Comparison of ENCODE assay signal across 24 cellular contexts in genomic region chr5:56706504-56706903, GRCh38.
DNase-seq lines count a peak whose midpoint lies in the region; ATAC-seq and TF ChIP-seq lines count a peak whose summit lies in the region.
"Had no signal": no experiment of that assay in that cellular context is flagged by ENCODE, and none has a peak within 500 bp of the region (broad histone marks: within the 10 kb centered on the region; RNA-seq: fewer than 3 reads in every experiment).

No MANE protein-coding gene starts in this region.

- H3K27me3 ChIP-seq in OCI-LY3 (ENCODE audit: low read depth, low read length) (no peaks in the 10 kb centered on the region), A673 (replicated peaks; ENCODE audit: insufficient read depth, low read depth, low read length, poor library complexity) (peaks cover 32% of the 10 kb centered on the region)
- H3K27me3 ChIP-seq: BE2C, BLaER1 had no signal

- intact Hi-C loops in activated B cell treated with CpG ODN at 0.5 μM for 24 hours (cut with micrococcal nuclease) (loop anchor here (2.0 to 5.0 kb wide), 2 partner anchors 14 to 34 kb away; no protein-coding TSS in a partner anchor), A673 (cut with micrococcal nuclease; ENCODE audit: unreplicated experiment) (no loop called here), MCF 10A (cut with micrococcal nuclease) (no loop called here)

- H3K4me1 Mint-ChIP-seq in activated B cell treated with CpG ODN at 0.5 μM for 24 hours (peaks cover 50% of the 10 kb centered on the region), memory B cell (peaks cover 38% of the 10 kb centered on the region), MCF 10A (ENCODE audit: insufficient read depth, unreplicated experiment) (no peaks in the 10 kb centered on the region)

- no peaks in the 10 kb centered on the region for H3K9me3 ChIP-seq in OCI-LY3 (ENCODE audit: insufficient read depth, low read length)
- H3K9me3 ChIP-seq in A673 (ENCODE audit: low read depth, low read length, poor library complexity, severe bottlenecking), result no peaks in the 10 kb centered on the region

- peaks cover 2% of the 10 kb centered on the region for H3K9me3 Mint-ChIP-seq in activated B cell treated with CpG ODN at 0.5 μM for 24 hours
- peaks cover 6% of the 10 kb centered on the region for H3K9me3 Mint-ChIP-seq in memory B cell
- peaks cover 6% of the 10 kb centered on the region for H3K9me3 Mint-ChIP-seq in MCF 10A (ENCODE audit: unreplicated experiment)

- peak overlapping the region; percentile 42; the same call in 1 of the 2 replicates for H3K4me2 ChIP-seq in OCI-LY3 (ENCODE audit: low read length)
- H3K4me2 ChIP-seq: BLaER1 had no signal

- POLR2A ChIA-PET in activated B cell treated with CpG ODN at 0.5 μM for 24 hours (lab: Charles Lee) (interaction anchor here (0.8 kb wide), 1 partner anchor 20 kb away, joined by 3 read pairs; no protein-coding TSS in a partner anchor), A673 (lab: Charles Lee; ENCODE audit: low non-redundant PET) (no interaction called here), MCF 10A (lab: Yijun Ruan, JAX) (no interaction called here)

- H3K4me3 ChIP-seq in OCI-LY3 (ENCODE audit: low read length) (no peak overlapping the region), A673 (ENCODE audit: low read depth, low read length, poor library complexity, severe bottlenecking) (no peak overlapping the region)
- H3K4me3 ChIP-seq: BLaER1 had no signal

- H3K36me3 ChIP-seq in OCI-LY3 (replicated peaks; ENCODE audit: low read depth, low read length) (no peaks in the 10 kb centered on the region), A673 (ENCODE audit: insufficient read depth, low read length, poor library complexity, severe bottlenecking) (no peaks in the 10 kb centered on the region)
- H3K36me3 ChIP-seq: BE2C, BLaER1 had no signal

- DNase-seq in activated B cell treated with CpG ODN at 0.5 μM for 24 hours (no peak), memory B cell (ENCODE audit: low spot score in 2 of 2) (no peak), A673 (ENCODE audit: low spot score) (no peak), MCF 10A (ENCODE audit: unreplicated experiment) (no peak)
- no peak for DNase-seq in activated T-cell treated with anti-CD3 and anti-CD28 coated beads, Interleukin-2, amount 50 U/mL, for 1 hour
- DNase-seq: 8988T; AML-193; BE2C; C1 segment of cervical spinal cord; CD4-positive, alpha-beta memory T cell; CD4-positive, CD25-positive, alpha-beta regulatory T cell; CD8-positive, alpha-beta memory T cell; COR-L47; DMS 273 treated with DMSO at 0.1 percent for 48 hours; DMS153; DMS53; DMS79; DND-41; EL; GDM1 had no signal

- TF ChIP-seq CTCF in OCI-LY3 (IDR thresholded peaks at IDR 0.05; ENCODE audit: low read depth, low read length), result no peak
- TF ChIP-seq CTCF in activated B cell treated with CpG ODN at 0.5 μM for 24 hours (IDR thresholded peaks at IDR 0.05), result no peak
- no peak for TF ChIP-seq CTCF in A673 (conservative IDR thresholded peaks at IDR 0.05; ENCODE audit: low read depth, low read length)
- TF ChIP-seq CTCF in MCF 10A (IDR thresholded peaks at IDR 0.05; ENCODE audit: unreplicated experiment), result no peak

- CTCF ChIA-PET in activated B cell treated with CpG ODN at 0.5 μM for 24 hours (lab: Charles Lee) (interaction anchor here (1.1 kb wide), 1 partner anchor 37 kb away, joined by 4 read pairs; no protein-coding TSS in a partner anchor), A673 (lab: Charles Lee) (no interaction called here), MCF 10A (lab: Yijun Ruan, JAX) (interaction anchor here (0.6 kb wide), 1 partner anchor 94 kb away, joined by 3 read pairs; no protein-coding TSS in a partner anchor)

- no peak overlapping the region for H3K27ac Mint-ChIP-seq in activated B cell treated with CpG ODN at 0.5 μM for 24 hours
- H3K27ac Mint-ChIP-seq in memory B cell, result peak overlapping the region; percentile 20
- H3K27ac Mint-ChIP-seq in MCF 10A (ENCODE audit: low read depth, unreplicated experiment), result no peak overlapping the region
- H3K27ac Mint-ChIP-seq: CD14-positive monocyte; CD4-positive, alpha-beta memory T cell; CD8-positive, alpha-beta memory T cell had no signal

- no peaks in the 10 kb centered on the region for H3K79me2 ChIP-seq in OCI-LY3 (ENCODE audit: low read length)

- H3K27ac ChIP-seq in OCI-LY3 (ENCODE audit: low read length) (no peak overlapping the region), A673 (ENCODE audit: low read depth, low read length, poor library complexity, severe bottlenecking) (no peak overlapping the region)
- H3K27ac ChIP-seq: BLaER1 had no signal

- H3K36me3 Mint-ChIP-seq in activated B cell treated with CpG ODN at 0.5 μM for 24 hours (ENCODE audit: low read depth), result no peaks in the 10 kb centered on the region
- no peaks in the 10 kb centered on the region for H3K36me3 Mint-ChIP-seq in memory B cell
- no peaks in the 10 kb centered on the region for H3K36me3 Mint-ChIP-seq in MCF 10A (ENCODE audit: insufficient read depth, unreplicated experiment)
- H3K36me3 Mint-ChIP-seq: CD4-positive, alpha-beta memory T cell; CD4-positive, CD25-positive, alpha-beta regulatory T cell had no signal

- H4K20me1 ChIP-seq in OCI-LY3 (ENCODE audit: insufficient read depth, low read length), result no peaks in the 10 kb centered on the region
- H4K20me1 ChIP-seq: BLaER1 had no signal

- H3K9ac ChIP-seq in OCI-LY3 (ENCODE audit: low read length), result no peak overlapping the region
- H3K9ac ChIP-seq: BLaER1 had no signal

- H3K4me3 Mint-ChIP-seq in activated B cell treated with CpG ODN at 0.5 μM for 24 hours (no peak overlapping the region), memory B cell (no peak overlapping the region), MCF 10A (ENCODE audit: unreplicated experiment) (no peak overlapping the region)
- H3K4me3 Mint-ChIP-seq: CD14-positive monocyte; CD4-positive, alpha-beta memory T cell; CD4-positive, CD25-positive, alpha-beta regulatory T cell; CD8-positive, alpha-beta memory T cell had no signal

- no peaks in the 10 kb centered on the region for H3K27me3 Mint-ChIP-seq in activated B cell treated with CpG ODN at 0.5 μM for 24 hours
- H3K27me3 Mint-ChIP-seq in memory B cell, result no peaks in the 10 kb centered on the region
- peaks cover 20% of the 10 kb centered on the region for H3K27me3 Mint-ChIP-seq in MCF 10A (ENCODE audit: insufficient read depth, unreplicated experiment)
- H3K27me3 Mint-ChIP-seq: CD4-positive, CD25-positive, alpha-beta regulatory T cell had no signal

- ATAC-seq in activated B cell treated with CpG ODN at 0.5 μM for 24 hours (ENCODE audit: low read depth) (peak; percentile 50), memory B cell (ENCODE audit: low read depth) (peak; percentile 35), GM18873 (IDR thresholded peaks at IDR 0.05; ENCODE audit: low FRiP score, unreplicated experiment) (no peak)

- BruUV-seq in A673 (replicated peaks; lab: Mats Ljungman, UMichigan) (no TSS peak), MCF 10A (replicated peaks; lab: Mats Ljungman, UMichigan) (no TSS peak)

- H2AFZ ChIP-seq in OCI-LY3 (ENCODE audit: low read depth, low read length), result no peak overlapping the region

- H3K4me1 ChIP-seq in OCI-LY3 (ENCODE audit: low read length) (peaks cover 26% of the 10 kb centered on the region), A673 (ENCODE audit: insufficient read depth, low read length, poor library complexity, severe bottlenecking) (no peaks in the 10 kb centered on the region)
